ENCODE assay signal across 1 cellular context in the genomic region with DNA sequence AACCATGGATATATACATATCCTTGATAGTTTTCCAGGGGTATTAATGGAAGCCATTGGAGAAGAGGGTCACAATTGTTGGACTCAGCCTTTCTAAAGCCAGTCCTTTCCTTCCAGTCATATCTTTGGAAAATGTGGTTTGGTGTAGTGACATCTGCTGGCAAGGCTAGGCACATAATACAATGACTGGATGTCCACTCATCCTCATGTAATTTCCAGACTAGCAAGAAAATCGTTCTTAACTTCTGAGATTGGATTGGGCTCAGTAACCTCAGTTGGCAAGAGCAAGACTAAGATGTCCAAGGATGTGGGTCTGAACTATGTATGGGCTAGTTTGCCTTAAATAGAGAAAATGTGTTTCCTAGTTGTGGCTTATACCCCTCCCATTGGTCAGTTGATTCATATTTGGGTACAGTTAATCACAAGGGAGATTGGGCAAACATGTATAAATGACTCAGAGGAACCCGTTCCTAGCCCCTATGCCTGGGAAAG.
TF ChIP-seq lines count a peak whose summit lies in the region.

No MANE protein-coding gene starts in this region.

TF ChIP-seq in GM12878, 131 proteins besides CTCF, POLR2A, EP300 and RAD21 (continued from another document):
- TF ChIP-seq, protein P1, sequence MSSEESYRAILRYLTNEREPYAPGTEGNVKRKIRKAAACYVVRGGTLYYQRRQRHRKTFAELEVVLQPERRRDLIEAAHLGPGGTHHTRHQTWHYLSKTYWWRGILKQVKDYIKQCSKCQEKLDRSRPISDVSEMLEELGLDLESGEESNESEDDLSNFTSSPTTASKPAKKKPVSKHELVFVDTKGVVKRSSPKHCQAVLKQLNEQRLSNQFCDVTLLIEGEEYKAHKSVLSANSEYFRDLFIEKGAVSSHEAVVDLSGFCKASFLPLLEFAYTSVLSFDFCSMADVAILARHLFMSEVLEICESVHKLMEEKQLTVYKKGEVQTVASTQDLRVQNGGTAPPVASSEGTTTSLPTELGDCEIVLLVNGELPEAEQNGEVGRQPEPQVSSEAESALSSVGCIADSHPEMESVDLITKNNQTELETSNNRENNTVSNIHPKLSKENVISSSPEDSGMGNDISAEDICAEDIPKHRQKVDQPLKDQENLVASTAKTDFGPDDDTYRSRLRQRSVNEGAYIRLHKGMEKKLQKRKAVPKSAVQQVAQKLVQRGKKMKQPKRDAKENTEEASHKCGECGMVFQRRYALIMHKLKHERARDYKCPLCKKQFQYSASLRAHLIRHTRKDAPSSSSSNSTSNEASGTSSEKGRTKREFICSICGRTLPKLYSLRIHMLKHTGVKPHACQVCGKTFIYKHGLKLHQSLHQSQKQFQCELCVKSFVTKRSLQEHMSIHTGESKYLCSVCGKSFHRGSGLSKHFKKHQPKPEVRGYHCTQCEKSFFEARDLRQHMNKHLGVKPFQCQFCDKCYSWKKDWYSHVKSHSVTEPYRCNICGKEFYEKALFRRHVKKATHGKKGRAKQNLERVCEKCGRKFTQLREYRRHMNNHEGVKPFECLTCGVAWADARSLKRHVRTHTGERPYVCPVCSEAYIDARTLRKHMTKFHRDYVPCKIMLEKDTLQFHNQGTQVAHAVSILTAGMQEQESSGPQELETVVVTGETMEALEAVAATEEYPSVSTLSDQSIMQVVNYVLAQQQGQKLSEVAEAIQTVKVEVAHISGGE (CRISPR knock-in tag; IDR thresholded peaks at IDR 0.05): no peak
- TF ChIP-seq RUNX3 (IDR thresholded peaks at IDR 0.05; ENCODE audit: low read length): peak; percentile 86
- peak; percentile 80 for TF ChIP-seq SMC3 (IDR thresholded peaks at IDR 0.05; ENCODE audit: borderline replicate concordance, low read length)
- TF ChIP-seq, protein P2, sequence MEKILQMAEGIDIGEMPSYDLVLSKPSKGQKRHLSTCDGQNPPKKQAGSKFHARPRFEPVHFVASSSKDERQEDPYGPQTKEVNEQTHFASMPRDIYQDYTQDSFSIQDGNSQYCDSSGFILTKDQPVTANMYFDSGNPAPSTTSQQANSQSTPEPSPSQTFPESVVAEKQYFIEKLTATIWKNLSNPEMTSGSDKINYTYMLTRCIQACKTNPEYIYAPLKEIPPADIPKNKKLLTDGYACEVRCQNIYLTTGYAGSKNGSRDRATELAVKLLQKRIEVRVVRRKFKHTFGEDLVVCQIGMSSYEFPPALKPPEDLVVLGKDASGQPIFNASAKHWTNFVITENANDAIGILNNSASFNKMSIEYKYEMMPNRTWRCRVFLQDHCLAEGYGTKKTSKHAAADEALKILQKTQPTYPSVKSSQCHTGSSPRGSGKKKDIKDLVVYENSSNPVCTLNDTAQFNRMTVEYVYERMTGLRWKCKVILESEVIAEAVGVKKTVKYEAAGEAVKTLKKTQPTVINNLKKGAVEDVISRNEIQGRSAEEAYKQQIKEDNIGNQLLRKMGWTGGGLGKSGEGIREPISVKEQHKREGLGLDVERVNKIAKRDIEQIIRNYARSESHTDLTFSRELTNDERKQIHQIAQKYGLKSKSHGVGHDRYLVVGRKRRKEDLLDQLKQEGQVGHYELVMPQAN (conservative IDR thresholded peaks at IDR 0.05): no peak
